1 cellular context compared by ENCODE assay signal in genomic region chr7:144835668-144836544, GRCh38.
TF ChIP-seq lines count a peak whose summit lies in the region.

TSS of gene TPK1 (minus strand) at chr7:144836053. CDS start at chr7:144835602, 451 bp downstream.

TF ChIP-seq in HEK293, 187 proteins besides CTCF, POLR2A, EP300 and RAD21 (continued from another document):
- TF ChIP-seq ZNF558 (tag by site-specific recombination; IDR thresholded peaks at IDR 0.05) = no peak
- TF ChIP-seq EGR2 (tag by site-specific recombination; IDR thresholded peaks at IDR 0.05; ENCODE audit: low read depth) = peak; percentile 44; the same call in 1 of the 2 replicates
- peak; percentile 71; the same call in 1 of the 2 replicates for TF ChIP-seq KLF8 (tag by site-specific recombination; IDR thresholded peaks at IDR 0.05)
- no peak for TF ChIP-seq ZSCAN4 (tag by site-specific recombination; IDR thresholded peaks at IDR 0.05)
- TF ChIP-seq ZEB2 (tag by site-specific recombination; IDR thresholded peaks at IDR 0.05) = peak; percentile 90
- TF ChIP-seq ZNF701 (tag by site-specific recombination; IDR thresholded peaks at IDR 0.05) = no peak
- TF ChIP-seq BCL11A (tag by site-specific recombination; IDR thresholded peaks at IDR 0.05; ENCODE audit: low read depth) = peak; percentile 6; the same call in 1 of the 2 replicates
- no peak for TF ChIP-seq ZNF274 (IDR thresholded peaks at IDR 0.05; ENCODE audit: low read length)
- no peak for TF ChIP-seq ZNF274 (tag by site-specific recombination; IDR thresholded peaks at IDR 0.05; ENCODE audit: borderline replicate concordance)
- peak; percentile 87; the same call in 1 of the 2 replicates for TF ChIP-seq ZNF660 (tag by site-specific recombination; IDR thresholded peaks at IDR 0.05)
- peak; percentile 75 for TF ChIP-seq ZNF692 (tag by site-specific recombination; IDR thresholded peaks at IDR 0.05)
- TF ChIP-seq ZNF514 (tag by site-specific recombination; IDR thresholded peaks at IDR 0.05) = no peak
- peak; percentile 97 for TF ChIP-seq ZBTB26 (tag by site-specific recombination; optimal IDR thresholded peaks at IDR 0.05)
- no peak for TF ChIP-seq ZNF10 (tag by site-specific recombination; IDR thresholded peaks at IDR 0.05)
- TF ChIP-seq ZNF155 (tag by site-specific recombination; IDR thresholded peaks at IDR 0.05) = no peak
- TF ChIP-seq ZBTB44 (tag by site-specific recombination; IDR thresholded peaks at IDR 0.05) = 0 out of 2 replicates have a peak, but pooled peaks have one; percentile 17
- 0 out of 2 replicates have a peak, but pooled peaks have one; percentile 29 for TF ChIP-seq IKZF3 (tag by site-specific recombination; IDR thresholded peaks at IDR 0.05)
- 0 out of 2 replicates have a peak, but pooled peaks have one; percentile 46 for TF ChIP-seq ZXDB (tag by site-specific recombination; IDR thresholded peaks at IDR 0.05)
- peak; percentile 51; the same call in 1 of the 2 replicates for TF ChIP-seq INSM2 (tag by site-specific recombination; IDR thresholded peaks at IDR 0.05)
- TF ChIP-seq KLF17 (tag by site-specific recombination; IDR thresholded peaks at IDR 0.05) = peak; percentile 73
- peak; percentile 69 for TF ChIP-seq ZBTB11 (tag by site-specific recombination; conservative IDR thresholded peaks at IDR 0.05; ENCODE audit: low read depth)
- TF ChIP-seq ZSCAN18 (tag by site-specific recombination; IDR thresholded peaks at IDR 0.05) = no peak
- TF ChIP-seq ZNF830 (tag by site-specific recombination; IDR thresholded peaks at IDR 0.05; ENCODE audit: low read depth) = no peak
- TF ChIP-seq ZNF324 (tag by site-specific recombination; IDR thresholded peaks at IDR 0.05) = peak; percentile 72
- no peak for TF ChIP-seq ZNF202 (tag by site-specific recombination; IDR thresholded peaks at IDR 0.05; ENCODE audit: borderline replicate concordance)
- TF ChIP-seq ZNF19 (tag by site-specific recombination; IDR thresholded peaks at IDR 0.05; ENCODE audit: low read depth) = no peak
- TF ChIP-seq ZNF354C (tag by site-specific recombination; IDR thresholded peaks at IDR 0.05; ENCODE audit: borderline replicate concordance, low read depth) = no peak
- TF ChIP-seq ZNF146 (tag by site-specific recombination; IDR thresholded peaks at IDR 0.05) = no peak
- no peak for TF ChIP-seq ZNF560 (tag by site-specific recombination; IDR thresholded peaks at IDR 0.05; ENCODE audit: borderline replicate concordance)
- TF ChIP-seq ZNF610 (tag by site-specific recombination; IDR thresholded peaks at IDR 0.05; ENCODE audit: borderline replicate concordance) = peak; percentile 69; the same call in 1 of the 2 replicates
- peak; percentile 57 for TF ChIP-seq GLIS2 (tag by site-specific recombination; IDR thresholded peaks at IDR 0.05)
- no peak for TF ChIP-seq ZNF670 (tag by site-specific recombination; IDR thresholded peaks at IDR 0.05; ENCODE audit: low read depth)
- no peak for TF ChIP-seq ZNF292 (tag by site-specific recombination; IDR thresholded peaks at IDR 0.05; ENCODE audit: borderline replicate concordance, low read depth)
- peak; percentile 72 for TF ChIP-seq OSR2 (tag by site-specific recombination; IDR thresholded peaks at IDR 0.05)
- no peak for TF ChIP-seq ZNF157 (tag by site-specific recombination; IDR thresholded peaks at IDR 0.05)
- TF ChIP-seq GFI1B (tag by site-specific recombination; IDR thresholded peaks at IDR 0.05) = no peak
- no peak for TF ChIP-seq ZNF548 (tag by site-specific recombination; IDR thresholded peaks at IDR 0.05)
